In the genomic region with DNA sequence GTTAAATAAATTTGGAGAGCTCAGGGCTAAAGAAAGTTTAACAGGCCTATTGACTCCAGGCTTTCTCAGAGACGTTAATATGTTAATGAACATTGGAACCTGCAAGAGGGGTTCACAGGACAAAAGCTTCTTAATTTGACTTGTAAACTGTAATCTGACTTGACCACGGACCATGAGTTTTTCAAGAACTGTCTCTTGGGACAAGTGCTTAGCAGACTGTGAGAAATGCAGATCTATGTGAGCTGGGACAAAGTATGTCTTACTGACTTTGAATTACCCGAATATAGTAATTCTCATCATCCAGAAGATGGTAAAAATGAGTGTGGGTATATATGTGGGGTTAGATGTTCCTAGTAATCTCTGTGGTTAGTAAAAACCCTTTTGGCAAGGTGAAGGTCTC, we compare ENCODE assay signal across 23 cellular contexts.
"Had no signal": no experiment of that assay in that cellular context is flagged by ENCODE, and none has a peak within 500 bp of the region (broad histone marks: within the 10 kb centered on the region; RNA-seq: fewer than 3 reads in every experiment).

No MANE protein-coding gene starts in this region.

- H3K4me1 ChIP-seq: Peyer's patch, SJCRH30 had no signal

- H3K9ac ChIP-seq: SK-N-SH had no signal

- H3K9me3 Mint-ChIP-seq: activated CD8-positive, alpha-beta T cell treated with anti-CD3 and anti-CD28 coated beads for 36 hours; activated naive CD4-positive, alpha-beta T cell treated with anti-CD3 and anti-CD28 coated beads, Interleukin-2, amount 10 ng/mL, durations not matched to agents 7 days and 5 days; activated T-cell treated with anti-CD3 and anti-CD28 coated beads, Interleukin-2, amount 50 U/mL, for 72 hours; activated T-helper 2 cell treated with anti-CD3 and anti-CD28 coated beads, Interferon-gamma antibody, Interleukin-2, Interleukin-4, amounts not matched to agents 10 μg/mL and 5 μg/mL and 100 μg/mL, durations not matched to agents 14 hours and 24 hours and 36 hours had no signal

- H3K27me3 Mint-ChIP-seq: activated CD8-positive, alpha-beta T cell treated with anti-CD3 and anti-CD28 coated beads for 36 hours; activated naive CD4-positive, alpha-beta T cell treated with anti-CD3 and anti-CD28 coated beads, Interleukin-2, amount 10 ng/mL, durations not matched to agents 7 days and 5 days; activated naive CD8-positive, alpha-beta T cell treated with anti-CD3 and anti-CD28 coated beads for 36 hours had no signal

- H3K9me2 ChIP-seq: SK-N-SH had no signal

- H3K4me2 ChIP-seq: SK-N-SH had no signal

- H3K4me1 Mint-ChIP-seq: activated naive CD4-positive, alpha-beta T cell treated with anti-CD3 and anti-CD28 coated beads, Interleukin-2, amount 10 ng/mL, durations not matched to agents 7 days and 5 days; activated naive CD8-positive, alpha-beta T cell treated with anti-CD3 and anti-CD28 coated beads for 36 hours had no signal

- H3K9me3 ChIP-seq: Peyer's patch, SJCRH30, SK-N-SH had no signal

- H3K27me3 ChIP-seq: brain microvascular endothelial cell, Peyer's patch, SJCRH30 had no signal

- H3K27ac ChIP-seq: brain microvascular endothelial cell, cardiac muscle cell, Peyer's patch, RWPE1, SJCRH30, WERI-Rb-1 had no signal

- H3K4me3 Mint-ChIP-seq: activated CD8-positive, alpha-beta T cell treated with anti-CD3 and anti-CD28 coated beads for 36 hours; activated naive CD4-positive, alpha-beta T cell treated with anti-CD3 and anti-CD28 coated beads, Interleukin-2, amount 10 ng/mL, durations not matched to agents 7 days and 5 days; activated naive CD8-positive, alpha-beta T cell treated with anti-CD3 and anti-CD28 coated beads for 36 hours; activated T-cell treated with anti-CD3 and anti-CD28 coated beads, Interleukin-2, amount 50 U/mL, for 72 hours had no signal

- DNase-seq: activated CD4-positive, alpha-beta T cell treated with anti-CD3 and anti-CD28 coated beads for 4 hours; activated CD8-positive, alpha-beta memory T cell treated with anti-CD3 and anti-CD28 coated beads, Interleukin-2, amount 50 U/mL, for 4 hours; activated CD8-positive, alpha-beta T cell treated with anti-CD3 and anti-CD28 coated beads for 36 hours; activated gamma-delta T cell treated with Interleukin-2 at 50 U/mL for 16 hours; activated naive CD4-positive, alpha-beta T cell treated with anti-CD3 and anti-CD28 coated beads, Interleukin-2, amount 10 ng/mL, durations not matched to agents 7 days and 5 days; activated naive CD8-positive, alpha-beta T cell treated with anti-CD3 and anti-CD28 coated beads for 36 hours; activated T-cell treated with anti-CD3 and anti-CD28 coated beads, Interleukin-2, amount 50 U/mL, for 72 hours; brain microvascular endothelial cell; NCI-H1105 treated with DMSO at 0.1 percent for 48 hours; NCI-H1436 treated with DMSO at 0.1 percent for 48 hours; NCI-H187; NCI-H2081; NCI-H510A treated with DMSO at 0.1 percent for 48 hours; Peyer's patch; Right ventricle myocardium superior; SJCRH30; SK-N-SH; T-helper 1 cell; WERI-Rb-1 had no signal

- H3K4me3 ChIP-seq: cardiac muscle cell, Peyer's patch, SJCRH30 had no signal

- H3K36me3 Mint-ChIP-seq: activated naive CD4-positive, alpha-beta T cell treated with anti-CD3 and anti-CD28 coated beads, Interleukin-2, amount 10 ng/mL, durations not matched to agents 7 days and 5 days; activated naive CD8-positive, alpha-beta T cell treated with anti-CD3 and anti-CD28 coated beads for 36 hours had no signal

- ATAC-seq: activated CD4-positive, CD25-positive, alpha-beta regulatory T cell treated with anti-CD3 and anti-CD28 coated beads, Interleukin-2, amount 50 U/mL, for 24 hours; activated CD8-positive, alpha-beta T cell treated with anti-CD3 and anti-CD28 coated beads for 36 hours; activated T-cell treated with anti-CD3 and anti-CD28 coated beads, Interleukin-2, amount 50 U/mL, for 72 hours had no signal

- H3K27ac Mint-ChIP-seq: activated CD8-positive, alpha-beta T cell treated with anti-CD3 and anti-CD28 coated beads for 36 hours; activated naive CD4-positive, alpha-beta T cell treated with anti-CD3 and anti-CD28 coated beads, Interleukin-2, amount 10 ng/mL, durations not matched to agents 7 days and 5 days; activated naive CD8-positive, alpha-beta T cell treated with anti-CD3 and anti-CD28 coated beads for 36 hours; activated T-cell treated with anti-CD3 and anti-CD28 coated beads, Interleukin-2, amount 50 U/mL, for 72 hours; activated T-helper 2 cell treated with anti-CD3 and anti-CD28 coated beads, Interferon-gamma antibody, Interleukin-2, Interleukin-4, amounts not matched to agents 10 μg/mL and 5 μg/mL and 100 μg/mL, durations not matched to agents 14 hours and 24 hours and 36 hours had no signal

- H3K36me3 ChIP-seq: brain microvascular endothelial cell, cardiac muscle cell, SJCRH30, WERI-Rb-1 had no signal
